Comparison of ENCODE assay signal across 9 cellular contexts in genomic region chr12:91178139-91178561, GRCh38. TPM values are rescaled to one million over a fixed set of nuclear protein-coding genes. Genes with fewer than 3 reads are reported as not detected.
DNase-seq lines count a peak whose midpoint lies in the region; ATAC-seq and TF ChIP-seq lines count a peak whose summit lies in the region.
"Had no signal": no experiment of that assay in that cellular context is flagged by ENCODE, and none has a peak within 500 bp of the region (broad histone marks: within the 10 kb centered on the region; RNA-seq: fewer than 3 reads in every experiment).

No MANE protein-coding gene starts in this region.

- H3K27ac Mint-ChIP-seq in CD4-positive, alpha-beta memory T cell: no peak overlapping the region

- H3K27ac ChIP-seq in OCI-LY3 (ENCODE audit: low read length): no peak overlapping the region
- no peak overlapping the region for H3K27ac ChIP-seq in CD4-positive, alpha-beta memory T cell (ENCODE audit: low read depth, low read length)
- H3K27ac ChIP-seq: KMS-11 had no signal

- POLR2A ChIA-PET in GM10248 (lab: Yijun Ruan, JAX): no interaction called here
- POLR2A ChIA-PET in CD4-positive, alpha-beta memory T cell (lab: Charles Lee; ENCODE audit: partially characterized antibody): no interaction called here

- no peaks in the 10 kb centered on the region for H3K9me3 Mint-ChIP-seq in CD4-positive, alpha-beta memory T cell

- peak overlapping the region; percentile 63 for H3K9ac ChIP-seq in OCI-LY3 (ENCODE audit: low read length)
- H3K9ac ChIP-seq: KMS-11 had no signal

- peaks cover 0 to 4% (median 0%) of the 10 kb centered on the region in 4 donors for H3K4me1 Mint-ChIP-seq in CD4-positive, alpha-beta memory T cell

- DNase-seq in GM10248 (ENCODE audit: extremely low spot score): no peak
- DNase-seq in fibroblast of peridontal ligament (ENCODE audit: extremely low read depth): peak; percentile 81
- DNase-seq in posterior vena cava (ENCODE audit: low spot score): peak; percentile 54
- DNase-seq in CD4-positive, alpha-beta memory T cell: no peak
- no peak for DNase-seq in GF-D8 (lab: John Stamatoyannopoulos, UW)

- H3K4me1 ChIP-seq in OCI-LY3 (ENCODE audit: low read length): peaks cover 18% of the 10 kb centered on the region
- H3K4me1 ChIP-seq in CD4-positive, alpha-beta memory T cell (ENCODE audit: insufficient read depth, low read length): no peaks in the 10 kb centered on the region

- peak overlapping the region; percentile 98 for H2AFZ ChIP-seq in OCI-LY3 (ENCODE audit: low read depth, low read length)

- ATAC-seq in GM18867 (IDR thresholded peaks at IDR 0.05; ENCODE audit: unreplicated experiment) (no peak), HG03095 (IDR thresholded peaks at IDR 0.05; ENCODE audit: unreplicated experiment) (no peak)

- TF ChIP-seq CTCF in GM10248 (IDR thresholded peaks at IDR 0.05; ENCODE audit: control extremely low read depth, extremely low read depth, low read depth, missing control alignments) (peak; percentile 26), OCI-LY3 (IDR thresholded peaks at IDR 0.05; ENCODE audit: low read depth, low read length) (peak; percentile 84)

- no peaks in the 10 kb centered on the region for H3K9me3 ChIP-seq in OCI-LY3 (ENCODE audit: insufficient read depth, low read length)
- H3K9me3 ChIP-seq in CD4-positive, alpha-beta memory T cell (ENCODE audit: control insufficient read depth in 1 of 2, low read length in 2 of 2): no peaks in the 10 kb centered on the region

- H3K4me2 ChIP-seq in OCI-LY3 (ENCODE audit: low read length): peak overlapping the region; percentile 82
- H3K4me2 ChIP-seq: KMS-11 had no signal

- no peaks in the 10 kb centered on the region for H3K27me3 Mint-ChIP-seq in CD4-positive, alpha-beta memory T cell

- peak overlapping the region; percentile 74 for H3K4me3 ChIP-seq in OCI-LY3 (ENCODE audit: low read length)
- H3K4me3 ChIP-seq in CD4-positive, alpha-beta memory T cell (ENCODE audit: low read length in 2 of 2): no peak overlapping the region

- CTCF ChIA-PET in GM10248 (lab: Yijun Ruan, JAX): interaction anchor here (0.7 to 2.1 kb wide), 4 partner anchors 10 to 184 kb away, joined by 3 to 7 read pairs (median 4); no protein-coding TSS in a partner anchor
- CTCF ChIA-PET in CD4-positive, alpha-beta memory T cell (lab: Charles Lee; ENCODE audit: partially characterized antibody): no interaction called here

- H3K27me3 ChIP-seq in OCI-LY3 (ENCODE audit: low read depth, low read length): no peaks in the 10 kb centered on the region
- no peaks in the 10 kb centered on the region for H3K27me3 ChIP-seq in CD4-positive, alpha-beta memory T cell (ENCODE audit: insufficient read depth, low read length)

- no peaks in the 10 kb centered on the region for H3K36me3 Mint-ChIP-seq in CD4-positive, alpha-beta memory T cell

- no peaks in the 10 kb centered on the region for H3K79me2 ChIP-seq in OCI-LY3 (ENCODE audit: low read length)

- H3K36me3 ChIP-seq in OCI-LY3 (replicated peaks; ENCODE audit: low read depth, low read length): no peaks in the 10 kb centered on the region
- H3K36me3 ChIP-seq in CD4-positive, alpha-beta memory T cell (ENCODE audit: insufficient read depth, low read length): no peaks in the 10 kb centered on the region

- intact Hi-C loops in posterior vena cava (cut with DNase I): no loop called here
- intact Hi-C loops in CD4-positive, alpha-beta memory T cell (cut with micrococcal nuclease): no loop called here

- peak overlapping the region in 3 of 8 donors; percentile 5 to 21 (median 13) for H3K4me3 Mint-ChIP-seq in CD4-positive, alpha-beta memory T cell

- H4K20me1 ChIP-seq in OCI-LY3 (ENCODE audit: insufficient read depth, low read length): no peaks in the 10 kb centered on the region

RNA-seq across cellular contexts. Expression of gene DCN, which starts 4.5 kb away (rescaled TPM):
- 1,000 to 10,000 TPM; 1,461 to 2,897 TPM for total RNA-seq in posterior vena cava
- total RNA-seq in CD4-positive, alpha-beta memory T cell: not detected
- not detected for polyA plus RNA-seq in CD4-positive, alpha-beta memory T cell

Comparison
In these comparisons a context has a peak if more than half of its experiments do, and no peak if none do; other contexts are left out.
1. DNase-seq: peak in fibroblast of peridontal ligament (single experiment) and posterior vena cava (single experiment); none in GM10248 (single experiment), CD4-positive, alpha-beta memory T cell (0 of 5) and GF-D8 (single experiment).
2. RNA of gene DCN, which starts 4.5 kb away (total RNA-seq): 1,461 to 2,897 TPM in posterior vena cava; not detected in CD4-positive, alpha-beta memory T cell; every median in the first group is over 1,000 times any median in the second.